Comparison of ENCODE assay signal across 1 cellular context in genomic region chr3:66038726-66039589, GRCh38.
TF ChIP-seq lines count a peak whose summit lies in the region.

MAGI1 (minus strand) TSS chr3:66038918; CDS start chr3:66038308, 610 bp downstream.

TF ChIP-seq in HepG2, 621 proteins besides CTCF, POLR2A, EP300 and RAD21 (continued from another document and continues in another):
- TF ChIP-seq ZNF646 (CRISPR knock-in tag; IDR thresholded peaks at IDR 0.05) (peak; percentile 48; the same call in 1 of the 2 replicates), RELA (CRISPR knock-in tag; IDR thresholded peaks at IDR 0.05) (no peak), ZNF703 (CRISPR knock-in tag; IDR thresholded peaks at IDR 0.05; ENCODE audit: borderline replicate concordance) (no peak), GMEB1 (CRISPR knock-in tag; IDR thresholded peaks at IDR 0.05; ENCODE audit: borderline replicate concordance) (peak; percentile 95), KDM4B (CRISPR knock-in tag; IDR thresholded peaks at IDR 0.05) (0 out of 2 replicates have a peak, but pooled peaks have one; percentile 22), GATAD1 (CRISPR knock-in tag; IDR thresholded peaks at IDR 0.05) (peak; percentile 13; the same call in 1 of the 2 replicates), ZNF782 (CRISPR knock-in tag; IDR thresholded peaks at IDR 0.05; ENCODE audit: borderline replicate concordance) (0 out of 2 replicates have a peak, but pooled peaks have one; percentile 19), BORCS8-MEF2B (CRISPR knock-in tag; IDR thresholded peaks at IDR 0.05) (peak; percentile 70; the same call in 1 of the 2 replicates), ZEB1 (IDR thresholded peaks at IDR 0.05; ENCODE audit: insufficient replicate concordance, low read depth) (peak; percentile 56), RBFOX2 (IDR thresholded peaks at IDR 0.05; ENCODE audit: low read depth, low read length) (peak; percentile 70), ZNF607 (CRISPR knock-in tag; IDR thresholded peaks at IDR 0.05; ENCODE audit: borderline replicate concordance) (peak; percentile 17; the same call in 1 of the 2 replicates), ZNF432 (CRISPR knock-in tag; IDR thresholded peaks at IDR 0.05; ENCODE audit: borderline replicate concordance) (no peak), NR2F2 (IDR thresholded peaks at IDR 0.05; ENCODE audit: borderline replicate concordance, low read depth) (peak; percentile 14; the same call in 1 of the 2 replicates), MTERF4 (CRISPR knock-in tag; IDR thresholded peaks at IDR 0.05) (peak; percentile 56; the same call in 1 of the 2 replicates), ZNF878 (CRISPR knock-in tag; IDR thresholded peaks at IDR 0.05) (no peak), ZBTB8A (CRISPR knock-in tag; IDR thresholded peaks at IDR 0.05; ENCODE audit: borderline replicate concordance, low read depth) (no peak), SALL1 (CRISPR knock-in tag; IDR thresholded peaks at IDR 0.05) (peak; percentile 45), ASH2L (IDR thresholded peaks at IDR 0.05; ENCODE audit: insufficient read length, low read depth, low read length) (peak; percentile 90), ZSCAN9 (CRISPR knock-in tag; IDR thresholded peaks at IDR 0.05; ENCODE audit: borderline replicate concordance) (peak; percentile 48; the same call in 1 of the 2 replicates), DMTF1 (CRISPR knock-in tag; IDR thresholded peaks at IDR 0.05) (no peak), ZNF138 (CRISPR knock-in tag; IDR thresholded peaks at IDR 0.05; ENCODE audit: low read depth) (0 out of 2 replicates have a peak, but pooled peaks have one; percentile 44), BRD4 (CRISPR knock-in tag; IDR thresholded peaks at IDR 0.05) (no peak), ZBTB34 (CRISPR knock-in tag; IDR thresholded peaks at IDR 0.05) (0 out of 2 replicates have a peak, but pooled peaks have one; percentile 40), SIN3A (IDR thresholded peaks at IDR 0.05; ENCODE audit: borderline replicate concordance, low read depth, low read length) (peak; percentile 13), PHF8 (CRISPR knock-in tag; IDR thresholded peaks at IDR 0.05) (peak; percentile 60), ZNF616 (CRISPR knock-in tag; IDR thresholded peaks at IDR 0.05; ENCODE audit: low read depth) (peak; percentile 27; the same call in 1 of the 2 replicates), HNRNPLL (IDR thresholded peaks at IDR 0.05; ENCODE audit: low read depth, low read length, poor library complexity, severe bottlenecking) (peak; percentile 4), BATF2 (CRISPR knock-in tag; IDR thresholded peaks at IDR 0.05) (0 out of 2 replicates have a peak, but pooled peaks have one; percentile 21), MNT (IDR thresholded peaks at IDR 0.05) (peak; percentile 35; the same call in 1 of the 2 replicates), FOXK1 (CRISPR knock-in tag; IDR thresholded peaks at IDR 0.05; ENCODE audit: borderline replicate concordance, low read depth) (peak; percentile 42; the same call in 1 of the 2 replicates), CREB1 (IDR thresholded peaks at IDR 0.05) (0 out of 2 replicates have a peak, but pooled peaks have one; percentile 29), CREB1 (CRISPR knock-in tag; IDR thresholded peaks at IDR 0.05) (peak; percentile 14; the same call in 1 of the 2 replicates), KMT2A (CRISPR knock-in tag; IDR thresholded peaks at IDR 0.05) (peak; percentile 57), SOX13 (IDR thresholded peaks at IDR 0.05) (no peak; the same call in 1 of the 2 replicates), SOX13 (CRISPR knock-in tag; conservative IDR thresholded peaks at IDR 0.05 in 1 of 2, IDR thresholded peaks at IDR 0.05 in 1 of 2) (peak in 1 of 2 experiments; percentile 75; a peak in 2 of 4 replicates), HNRNPL (IDR thresholded peaks at IDR 0.05; ENCODE audit: low read depth, low read length) (peak; percentile 22; the same call in 1 of the 2 replicates), MIXL1 (CRISPR knock-in tag; IDR thresholded peaks at IDR 0.05) (0 out of 2 replicates have a peak, but pooled peaks have one; percentile 1), ZNF674 (CRISPR knock-in tag; IDR thresholded peaks at IDR 0.05; ENCODE audit: low read depth) (0 out of 2 replicates have a peak, but pooled peaks have one; percentile 20), ZBTB46 (CRISPR knock-in tag; IDR thresholded peaks at IDR 0.05; ENCODE audit: borderline replicate concordance) (no peak), ZGPAT (CRISPR knock-in tag; IDR thresholded peaks at IDR 0.05) (peak; percentile 53), THAP11 (CRISPR knock-in tag; IDR thresholded peaks at IDR 0.05) (peak; percentile 57; the same call in 1 of the 2 replicates), FOXC1 (CRISPR knock-in tag; IDR thresholded peaks at IDR 0.05; ENCODE audit: borderline replicate concordance) (peak; percentile 26), GTF3A (CRISPR knock-in tag; conservative IDR thresholded peaks at IDR 0.05) (peak; percentile 77; the same call in 1 of the 2 replicates)
